7 cellular contexts compared by ENCODE assay signal in genomic region chr14:91138511-91139359, GRCh38. TPM values are rescaled to one million over a fixed set of nuclear protein-coding genes. Genes with fewer than 3 reads are reported as not detected.
A peak's percentile ranks its signal among the peaks of the same experiment; 100 is the strongest.
DNase-seq lines count a peak whose midpoint lies in the region; ATAC-seq and TF ChIP-seq lines count a peak whose summit lies in the region.

No MANE protein-coding gene starts in this region.

- CTCF ChIA-PET in activated CD8-positive, alpha-beta T cell treated with anti-CD3 and anti-CD28 coated beads for 36 hours (lab: Charles Lee) = interaction anchor here (0.7 to 3.0 kb wide), 13 partner anchors 8 to 236 kb away, joined by 3 to 24 read pairs (median 4); partner anchors contain the start of gene DGLUCY

- peak; percentile 80 for ATAC-seq in activated CD8-positive, alpha-beta T cell treated with anti-CD3 and anti-CD28 coated beads for 36 hours
- ATAC-seq in gastroesophageal sphincter (no peak), HG03159 (IDR thresholded peaks at IDR 0.05; ENCODE audit: unreplicated experiment) (no peak)

- DNase-seq in NCI-H1092 (lab: John Stamatoyannopoulos, UW) = peak; percentile 30
- DNase-seq in activated CD8-positive, alpha-beta T cell treated with anti-CD3 and anti-CD28 coated beads for 36 hours = peak; percentile 75
- peak; percentile 65 for DNase-seq in stimulated activated CD4-positive, alpha-beta T cell treated with anti-CD3 and anti-CD28 coated beads, Interleukin-4, amount 100 ng/mL, for 24 hours
- DNase-seq in kidney glomerular epithelial cell (lab: John Stamatoyannopoulos, UW) = no peak

- TF ChIP-seq EP300 in gastroesophageal sphincter (IDR thresholded peaks at IDR 0.05) = no peak

- peaks cover 33% of the 10 kb centered on the region for H3K36me3 Mint-ChIP-seq in activated CD8-positive, alpha-beta T cell treated with anti-CD3 and anti-CD28 coated beads for 36 hours (ENCODE audit: low read depth)

- H3K4me3 ChIP-seq in gastroesophageal sphincter = no peak overlapping the region

- intact Hi-C loops in activated CD8-positive, alpha-beta T cell treated with anti-CD3 and anti-CD28 coated beads for 36 hours (cut with micrococcal nuclease) = no loop called here

- peak overlapping the region in 2 of 4 donors; percentile 43 to 45 for H3K27ac ChIP-seq in gastroesophageal sphincter

- TF ChIP-seq POLR2A in gastroesophageal sphincter (IDR thresholded peaks at IDR 0.05) = no peak

- no peaks in the 10 kb centered on the region for H3K27me3 ChIP-seq in gastroesophageal sphincter

- peaks cover 0 to 88% (median 4%) of the 10 kb centered on the region in 3 donors for H3K4me1 ChIP-seq in gastroesophageal sphincter

- no peaks in the 10 kb centered on the region for H3K9me3 Mint-ChIP-seq in activated CD8-positive, alpha-beta T cell treated with anti-CD3 and anti-CD28 coated beads for 36 hours

- no peaks in the 10 kb centered on the region for H3K9me3 ChIP-seq in gastroesophageal sphincter

- no peak overlapping the region for H3K4me3 Mint-ChIP-seq in activated CD8-positive, alpha-beta T cell treated with anti-CD3 and anti-CD28 coated beads for 36 hours

- 77 to 81% methylated on average over 4 to 6 of the region's 6 CpGs for WGBS in gastroesophageal sphincter (ENCODE audit: low coverage in 1 of 2), 2 donors

- peak overlapping the region; percentile 55 for H3K27ac Mint-ChIP-seq in activated CD8-positive, alpha-beta T cell treated with anti-CD3 and anti-CD28 coated beads for 36 hours

- TF ChIP-seq CTCF in GM12874 (IDR thresholded peaks at IDR 0.05; ENCODE audit: insufficient read depth, low read depth, low read length) = peak; percentile 46; the same call in 1 of the 2 replicates
- peak; percentile 83 for TF ChIP-seq CTCF in activated CD8-positive, alpha-beta T cell treated with anti-CD3 and anti-CD28 coated beads for 36 hours (IDR thresholded peaks at IDR 0.05)
- TF ChIP-seq CTCF in gastroesophageal sphincter (IDR thresholded peaks at IDR 0.05) = peak; percentile 32 to 59 (median 50)

- peaks cover 0 to 17% of the 10 kb centered on the region in 2 donors for H3K36me3 ChIP-seq in gastroesophageal sphincter

- H3K4me1 Mint-ChIP-seq in activated CD8-positive, alpha-beta T cell treated with anti-CD3 and anti-CD28 coated beads for 36 hours (ENCODE audit: low read depth) = peaks cover 44% of the 10 kb centered on the region

- POLR2A ChIA-PET in activated CD8-positive, alpha-beta T cell treated with anti-CD3 and anti-CD28 coated beads for 36 hours (lab: Charles Lee) = interaction anchor here (0.7 to 1.6 kb wide), 3 partner anchors 19 to 78 kb away, joined by 3 to 8 read pairs (median 3); partner anchors contain the start of gene RPS6KA5

- H3K27me3 Mint-ChIP-seq in activated CD8-positive, alpha-beta T cell treated with anti-CD3 and anti-CD28 coated beads for 36 hours = no peaks in the 10 kb centered on the region

RNA-seq across cellular contexts. Expression of gene DGLUCY, which starts 24.9 kb away (rescaled TPM):
- 10 to 100 TPM; 52.3 to 59.3 TPM for total RNA-seq in activated CD8-positive, alpha-beta T cell treated with anti-CD3 and anti-CD28 coated beads for 36 hours
- 100 to 1,000 TPM in 1 of 4 donors, 10 to 100 TPM in 3; 52.8 to 118 (median 77.3) TPM for total RNA-seq in gastroesophageal sphincter
